Comparison of ENCODE assay signal across 8 cellular contexts in the genomic region with DNA sequence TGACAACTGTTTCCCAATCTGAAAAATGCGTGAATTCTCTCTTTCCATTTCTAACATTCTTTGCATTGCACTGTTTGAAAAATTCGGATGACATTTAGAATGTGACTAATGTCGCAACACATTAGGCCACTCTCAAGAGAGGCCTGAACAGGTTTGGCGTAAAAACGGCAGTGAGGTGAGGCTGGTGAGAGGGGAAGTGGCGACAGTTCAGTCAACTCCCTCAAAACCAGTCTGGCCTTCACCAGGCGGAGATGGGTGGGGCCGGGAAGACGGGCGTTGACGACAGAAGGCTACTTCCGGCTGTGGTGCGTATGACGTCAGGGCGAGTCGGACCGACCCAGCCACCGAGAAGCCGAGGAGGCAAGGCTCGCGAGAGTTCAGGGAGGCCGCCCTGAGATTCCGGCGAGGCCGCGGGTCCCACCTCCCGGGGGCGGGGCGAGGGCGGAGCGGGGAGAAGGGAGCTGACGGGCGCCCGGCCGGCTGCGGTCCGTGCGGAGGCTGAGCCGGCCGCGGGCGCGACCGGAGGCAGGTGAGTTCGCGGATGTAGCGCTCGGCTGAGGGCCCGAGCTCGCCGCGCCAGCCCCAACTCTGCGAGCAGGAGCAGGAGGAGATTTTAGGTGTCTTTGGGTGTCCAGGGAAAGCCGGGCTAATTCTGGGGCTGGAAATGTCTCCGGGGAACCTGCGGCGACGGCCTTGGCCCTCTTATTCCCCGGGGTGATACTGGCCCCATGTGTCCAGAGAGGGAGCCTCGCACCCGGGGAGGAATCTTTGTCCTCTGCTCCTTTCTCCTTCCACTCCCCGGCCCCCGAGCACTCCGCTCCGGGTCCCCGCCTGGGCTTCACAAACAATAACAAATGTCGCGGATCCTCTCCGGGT. TPM values are rescaled to one million over a fixed set of nuclear protein-coding genes. Genes with fewer than 3 reads are reported as not detected.
A peak's percentile ranks its signal among the peaks of the same experiment; 100 is the strongest.
DNase-seq lines count a peak whose midpoint lies in the region; ATAC-seq, FAIRE-seq and TF ChIP-seq lines count a peak whose summit lies in the region.

A gene (plus strand): TSS at position 483 of the 876 bp plus-strand sequence. CDS start 53,435 bp downstream, outside the sequence.

- H2BK5ac ChIP-seq in H1 (ENCODE audit: low read depth, low read length) = no peak within 1 kb of the TSS
- no peak within 1 kb of the TSS for H2BK5ac ChIP-seq in mesenchymal stem cell (ENCODE audit: low read depth, low read length, poor library complexity, severe bottlenecking)

- H3K79me1 ChIP-seq in H1 (ENCODE audit: low read depth, low read length) (no peaks in the 10 kb centered on the region), mesenchymal stem cell (replicated peaks; ENCODE audit: low read length, poor library complexity, severe bottlenecking) (peaks cover 9% of the 10 kb centered on the region)

- peak within 1 kb of the TSS; percentile 51 for H4K91ac ChIP-seq in H1 (replicated peaks; ENCODE audit: insufficient read length, low read length)
- H4K91ac ChIP-seq in mesenchymal stem cell (ENCODE audit: low read length) = peak within 1 kb of the TSS; percentile 98

- H3K4me2 ChIP-seq in H1 (ENCODE audit: insufficient read depth in 1 of 2, low read depth in 2 of 2, low read length in 2 of 2) (peak within 1 kb of the TSS; percentile 81 to 92), mesenchymal stem cell (ENCODE audit: low read length, poor library complexity, severe bottlenecking) (peak within 1 kb of the TSS; percentile 73)

- H4K8ac ChIP-seq in H1 (ENCODE audit: extremely low read depth, insufficient read depth, low read length) = peak within 1 kb of the TSS; percentile 89; the same call in 1 of the 2 replicates
- peak within 1 kb of the TSS; percentile 99 for H4K8ac ChIP-seq in mesenchymal stem cell (ENCODE audit: low read length)

- no peaks in the 10 kb centered on the region for H4K20me1 ChIP-seq in H1 (replicated peaks in 1 of 2; ENCODE audit: control insufficient read depth in 1 of 2, insufficient read depth in 2 of 2, low read length in 2 of 2)

- peak; percentile 73 to 94 for TF ChIP-seq POLR2A in H1 (IDR thresholded peaks at IDR 0.05; ENCODE audit: control extremely low read depth in 1 of 2, low read depth in 2 of 2, low read length in 2 of 2)

- H2AK5ac ChIP-seq in H1 (ENCODE audit: low read depth, low read length) (no peak within 1 kb of the TSS), mesenchymal stem cell (ENCODE audit: low read length, severe bottlenecking) (no peak within 1 kb of the TSS)

- H3K23ac ChIP-seq in H1 (ENCODE audit: insufficient read length) (no peak within 1 kb of the TSS), mesenchymal stem cell (ENCODE audit: low read length in 2 of 2) (no peak within 1 kb of the TSS)

- H3K4me3 ChIP-seq in H1 (ENCODE audit: extremely low read depth in 1 of 4, insufficient read depth in 2 of 4, low read depth in 3 of 4, low read length in 4 of 4) (peak within 1 kb of the TSS; percentile 89 to 92 (median 90)), mesenchymal stem cell (ENCODE audit: insufficient read depth in 1 of 2, low read depth in 1 of 2, low read length in 2 of 2) (peak within 1 kb of the TSS; percentile 69 to 85)

- H3K14ac ChIP-seq in H1 (ENCODE audit: insufficient read length) (no peak within 1 kb of the TSS), mesenchymal stem cell (ENCODE audit: low read length in 2 of 2) (peak within 1 kb of the TSS in 1 of 2 experiments; percentile 63)

- H3K4me1 ChIP-seq in H1 (replicated peaks in 1 of 4; ENCODE audit: control insufficient read depth in 3 of 4, insufficient read depth in 4 of 4, low read length in 3 of 4) = peaks cover 0 to 7% (median 1%) of the 10 kb centered on the region in 4 experiments; a peak in 2 of 7 replicates
- no peaks in the 10 kb centered on the region for H3K4me1 ChIP-seq in mesenchymal stem cell (ENCODE audit: control insufficient read depth, insufficient read depth, low read depth, low read length)

- H3K56ac ChIP-seq in H1 (replicated peaks; ENCODE audit: insufficient read length, low read depth, low read length) = peak within 1 kb of the TSS; percentile 80

- peak; percentile 91 for ATAC-seq in GM19468 (IDR thresholded peaks at IDR 0.05; ENCODE audit: extremely low read depth, unreplicated experiment)

- H3K36me3 ChIP-seq in H1 (ENCODE audit: control insufficient read depth in 2 of 4, insufficient read depth in 4 of 4, low read length in 3 of 4) (no peaks in the 10 kb centered on the region), mesenchymal stem cell (ENCODE audit: control insufficient read depth in 1 of 2, insufficient read depth in 2 of 2, low read depth in 1 of 2, low read length in 2 of 2) (no peaks in the 10 kb centered on the region)

- CTCF ChIA-PET in H1 (lab: Charles Lee; ENCODE audit: partially characterized antibody) = interaction anchor here (0.8 to 1.5 kb wide), 3 partner anchors 10 to 24 kb away, joined by 3 to 5 read pairs (median 3); no protein-coding TSS in a partner anchor

- peaks cover 5% of the 10 kb centered on the region for H3K23me2 ChIP-seq in H1 (ENCODE audit: low read depth, low read length)

- TF ChIP-seq EP300 in H1 (IDR thresholded peaks at IDR 0.05; ENCODE audit: borderline replicate concordance in 1 of 2, low read depth in 2 of 2, low read length in 2 of 2) = no peak; a peak in 1 of 3 replicates

- DNase-seq in COR-L47 (lab: John Stamatoyannopoulos, UW) (peak; percentile 76), HS-5 (ENCODE audit: low read depth) (peak; percentile 73), NOMO-1 (lab: John Stamatoyannopoulos, UW; ENCODE audit: unreplicated experiment in 2 of 2) (peak; percentile 96 to 97), H1 (ENCODE audit: low read depth in 1 of 2, low spot score in 2 of 2) (peak; percentile 82 to 99), mesenchymal stem cell (peak; percentile 94)
- DNase-seq in activated CD8-positive, alpha-beta memory T cell treated with anti-CD3 and anti-CD28 coated beads for 48 hours (ENCODE audit: low read depth in 2 of 3, low spot score in 2 of 3) = peak; percentile 93 to 97 (median 94)
- peak; percentile 96 for DNase-seq in stimulated activated CD8-positive, alpha-beta memory T cell treated with anti-CD3 and anti-CD28 coated beads, Interleukin-12 subunit alpha, Interleukin-12 subunit beta, amount 100 ng/mL, for 4 hours (ENCODE audit: low read depth)

- H2AFZ ChIP-seq in H1 (ENCODE audit: low read length) (peak within 1 kb of the TSS; percentile 99), mesenchymal stem cell (ENCODE audit: low read depth, low read length) (peak within 1 kb of the TSS; percentile 39)

- H2BK12ac ChIP-seq in H1 (ENCODE audit: low read depth, low read length) (no peak within 1 kb of the TSS), mesenchymal stem cell (ENCODE audit: low read length in 2 of 2) (no peak within 1 kb of the TSS)

- FAIRE-seq in H1 (lab: Jason Lieb, UNC) = peak; percentile 75

- 15% methylated on average over 40 of the region's 69 CpGs; no CpG with 5 or more reads in 1 of the 2 experiments for WGBS in H1 (ENCODE audit: extremely low coverage in 1 of 2, insufficient coverage in 1 of 2, insufficient read length in 1 of 2, insufficient replicate concordance in 2 of 2, low coverage in 1 of 2, low lambda C conversion rate in 2 of 2, missing lambda C conversion rate in 1 of 2), 2 experiments
- 9% methylated on average over 52 of the region's 69 CpGs for WGBS in mesenchymal stem cell

- no peak within 1 kb of the TSS for H2BK20ac ChIP-seq in H1 (ENCODE audit: low read length)

- H2BK15ac ChIP-seq in H1 (ENCODE audit: low read length) (no peak within 1 kb of the TSS), mesenchymal stem cell (ENCODE audit: low read depth, poor library complexity, severe bottlenecking) (peak within 1 kb of the TSS; percentile 80)

- TF ChIP-seq RAD21 in H1 (IDR thresholded peaks at IDR 0.05 in 1 of 2, conservative IDR thresholded peaks at IDR 0.05 in 1 of 2; ENCODE audit: low read depth in 2 of 2, low read length in 2 of 2) = peak; percentile 13 to 23; a peak in 2 of 4 replicates

- peak within 1 kb of the TSS; percentile 53 for H4K5ac ChIP-seq in H1 (ENCODE audit: insufficient read length, low read depth, low read length)

- H3K9ac ChIP-seq in H1 (replicated peaks in 1 of 4; ENCODE audit: extremely low read depth in 1 of 4, low read depth in 3 of 4, low read length in 3 of 4) (peak within 1 kb of the TSS; percentile 80 to 89 (median 86)), mesenchymal stem cell (ENCODE audit: low read length) (peak within 1 kb of the TSS; percentile 94)

- H3K18ac ChIP-seq in H1 (ENCODE audit: extremely low read depth, low read length) (peak within 1 kb of the TSS; percentile 24; the same call in 1 of the 2 replicates), mesenchymal stem cell (ENCODE audit: low read depth in 1 of 2, low read length in 2 of 2) (peak within 1 kb of the TSS; percentile 50 to 83)

- H3K79me2 ChIP-seq in H1 (ENCODE audit: control insufficient read depth in 1 of 2, insufficient read depth in 2 of 2, low read length in 2 of 2) = peaks cover 0 to 45% of the 10 kb centered on the region in 2 experiments; a peak in 3 of 4 replicates

- peak in 1 of 3 experiments; percentile 11; a peak in 1 of 4 replicates for TF ChIP-seq CTCF in H1 (IDR thresholded peaks at IDR 0.05; ENCODE audit: control extremely low read depth in 1 of 3, insufficient read depth in 1 of 3, low read depth in 1 of 3, low read length in 3 of 3)

- H3K27me3 ChIP-seq in H1 (replicated peaks in 1 of 4; ENCODE audit: control insufficient read depth in 3 of 4, extremely low read depth in 1 of 4, insufficient read depth in 3 of 4, low read length in 3 of 4) (no peaks in the 10 kb centered on the region), mesenchymal stem cell (ENCODE audit: control insufficient read depth in 1 of 2, insufficient read depth in 1 of 2, low read length in 2 of 2) (no peaks in the 10 kb centered on the region)

- H2BK120ac ChIP-seq in H1 (replicated peaks; ENCODE audit: low read depth, low read length) (no peak within 1 kb of the TSS), mesenchymal stem cell (ENCODE audit: low read depth, low read length) (no peak within 1 kb of the TSS)

- H3K4ac ChIP-seq in H1 (replicated peaks; ENCODE audit: insufficient read length, low read depth, low read length) = no peak within 1 kb of the TSS
- H3K4ac ChIP-seq in mesenchymal stem cell (ENCODE audit: low read depth in 1 of 2, low read length in 2 of 2) = peak within 1 kb of the TSS; percentile 13 to 49

- POLR2A ChIA-PET in H1 (lab: Charles Lee; ENCODE audit: partially characterized antibody) = interaction anchor here (1.0 to 1.9 kb wide), 3 partner anchors 13 to 62 kb away, joined by 3 to 10 read pairs (median 4); no protein-coding TSS in a partner anchor

- peak within 1 kb of the TSS; percentile 63; the same call in 1 of the 2 replicates for H3K27ac ChIP-seq in H1 (ENCODE audit: low read depth, low read length)
- peak within 1 kb of the TSS; percentile 68 for H3K27ac ChIP-seq in mesenchymal stem cell (ENCODE audit: low read length, poor library complexity, severe bottlenecking)

- H3K9me3 ChIP-seq in H1 (ENCODE audit: insufficient read depth in 2 of 2, low read depth in 1 of 2, low read length in 1 of 2) (no peaks in the 10 kb centered on the region), mesenchymal stem cell (ENCODE audit: control insufficient read depth, low read length) (no peaks in the 10 kb centered on the region)

RNA-seq across cellular contexts. Expression of the gene that starts here (rescaled TPM):
- total RNA-seq in H1 (2021; fragmentation: NEBNext Ultra II Directional; extraction: Animal tissue kit (Norgen Biotek cat#: 25700)) = 63.6 and 68.8 TPM in 2 replicates
- 3.7 and 8.1 TPM in 2 replicates for polyA plus RNA-seq in H1 (2011; rRNA removed)
- 14.4 TPM for polyA plus RNA-seq in H1 (2011; cell fraction: cytosol; rRNA removed)
- polyA plus RNA-seq in H1 (2011; cell fraction: nucleus; rRNA removed) = 4.1 TPM
- 20.2 to 40.9 TPM (median 24.5 TPM) in 4 replicates for polyA plus RNA-seq in H1 (2012, experiment 1 of 2)
- 1.2 TPM for polyA plus RNA-seq in H1 (2012, experiment 2 of 2)
- polyA plus RNA-seq in H1 (2013, experiment 1 of 2) = 32.4 TPM
- 33.7 TPM for polyA plus RNA-seq in H1 (2013, experiment 2 of 2)
- polyA minus RNA-seq in H1 (2011; rRNA and poly(A)+ RNA removed) = 12.6 and 16.4 TPM in 2 replicates
- 15.7 TPM for polyA minus RNA-seq in H1 (2011; cell fraction: cytosol; rRNA and poly(A)+ RNA removed)
- 21.0 TPM for polyA minus RNA-seq in H1 (2011; cell fraction: nucleus; rRNA and poly(A)+ RNA removed)
- polyA plus RNA-seq in mesenchymal stem cell (2013, experiment 1 of 2) = 18.5 TPM
- 19.1 TPM for polyA plus RNA-seq in mesenchymal stem cell (2013, experiment 2 of 2)

Comparison
In these comparisons a context has a peak if more than half of its experiments do, and no peak if none do; other contexts are left out.
1. Peak in every context shown above with its lines: DNase-seq, ATAC-seq, H3K4me3 ChIP-seq and H3K27ac ChIP-seq.